Comparison of ENCODE assay signal across 15 cellular contexts in the genomic region with DNA sequence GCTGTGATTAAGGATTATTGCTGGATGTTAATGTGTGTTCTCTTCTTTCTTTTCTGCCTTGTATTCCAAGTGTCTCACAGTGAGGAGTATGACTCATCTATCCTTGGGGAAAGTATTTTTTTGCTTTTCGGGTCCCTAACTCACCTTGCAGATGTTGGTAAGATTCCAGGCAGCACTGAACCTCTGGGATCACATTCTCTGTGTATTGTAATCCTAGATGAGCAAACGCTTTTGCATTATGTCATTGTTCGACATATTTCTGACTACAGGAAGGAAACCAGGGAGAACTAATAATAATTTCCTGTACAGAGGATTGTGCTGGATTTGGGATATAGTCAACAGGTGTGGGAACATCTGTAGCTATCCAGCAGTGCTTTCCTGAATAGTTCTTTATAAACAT.
DNase-seq lines count a peak whose midpoint lies in the region; ATAC-seq, FAIRE-seq and TF ChIP-seq lines count a peak whose summit lies in the region.
"Had no signal": no experiment of that assay in that cellular context is flagged by ENCODE, and none has a peak within 500 bp of the region (broad histone marks: within the 10 kb centered on the region; RNA-seq: fewer than 3 reads in every experiment).

No MANE protein-coding gene starts in this region.

- peaks cover 16% of the 10 kb centered on the region for H3K4me1 Mint-ChIP-seq in MCF 10A (ENCODE audit: insufficient read depth, unreplicated experiment)
- H3K4me1 Mint-ChIP-seq in activated CD4-positive, alpha-beta T cell treated with anti-CD3 and anti-CD28 coated beads, Interleukin-2, amount 10 ng/mL, durations not matched to agents 7 days and 5 days = no peaks in the 10 kb centered on the region
- H3K4me1 Mint-ChIP-seq: naive thymus-derived CD8-positive, alpha-beta T cell had no signal

- peaks cover 0 to 7% of the 10 kb centered on the region in 2 donors for H3K4me1 ChIP-seq in breast epithelium
- H3K4me1 ChIP-seq: ascending aorta had no signal

- no peaks in the 10 kb centered on the region for H3K9me3 Mint-ChIP-seq in MCF 10A (ENCODE audit: unreplicated experiment)
- no peaks in the 10 kb centered on the region for H3K9me3 Mint-ChIP-seq in activated CD4-positive, alpha-beta T cell treated with anti-CD3 and anti-CD28 coated beads, Interleukin-2, amount 10 ng/mL, durations not matched to agents 7 days and 5 days
- H3K9me3 Mint-ChIP-seq: naive thymus-derived CD8-positive, alpha-beta T cell; T-helper 2 cell treated with Interferon-gamma antibody and Interleukin-4, amounts not matched to agents 5 μg/mL and 100 μg/mL, for 36 hours had no signal

- H3K36me3 ChIP-seq in breast epithelium = no peaks in the 10 kb centered on the region
- H3K36me3 ChIP-seq: ascending aorta, suprapubic skin had no signal

- H3K4me3 ChIP-seq in breast epithelium (no peak overlapping the region), foreskin fibroblast (ENCODE audit: low read depth in 1 of 2, low read length in 2 of 2) (no peak overlapping the region)
- H3K4me3 ChIP-seq: ascending aorta, suprapubic skin had no signal

- POLR2A ChIA-PET in MCF 10A (lab: Yijun Ruan, JAX) = interaction anchor here (0.5 to 2.1 kb wide), 3 partner anchors 13 to 343 kb away, joined by 3 to 6 read pairs (median 3); no protein-coding TSS in a partner anchor
- POLR2A ChIA-PET in activated CD4-positive, alpha-beta T cell treated with anti-CD3 and anti-CD28 coated beads, Interleukin-2, amount 10 ng/mL, durations not matched to agents 7 days and 5 days (lab: Charles Lee) = no interaction called here

- CTCF ChIA-PET in MCF 10A (lab: Yijun Ruan, JAX) = interaction anchor here (0.5 to 0.7 kb wide), 2 partner anchors 179 to 1902 kb away, joined by 3 to 4 read pairs; no protein-coding TSS in a partner anchor
- CTCF ChIA-PET in activated CD4-positive, alpha-beta T cell treated with anti-CD3 and anti-CD28 coated beads, Interleukin-2, amount 10 ng/mL, durations not matched to agents 7 days and 5 days (lab: Charles Lee) = interaction anchor here (0.6 kb wide), 1 partner anchor 125 kb away, joined by 3 read pairs; no protein-coding TSS in a partner anchor

- H3K27ac ChIP-seq in breast epithelium = no peak overlapping the region
- H3K27ac ChIP-seq: 22Rv1, ascending aorta, suprapubic skin had no signal

- no peak for TF ChIP-seq POLR2A in breast epithelium (IDR thresholded peaks at IDR 0.05)

- peak; percentile 54 for ATAC-seq in SK-N-SH treated with all-trans-retinoic acid at 6 μM for 48 hours
- ATAC-seq in HG03097 (IDR thresholded peaks at IDR 0.05; ENCODE audit: low FRiP score, unreplicated experiment) = no peak
- ATAC-seq: naive thymus-derived CD8-positive, alpha-beta T cell had no signal

- no peak overlapping the region for H3K27ac Mint-ChIP-seq in MCF 10A (ENCODE audit: low read depth, unreplicated experiment)
- H3K27ac Mint-ChIP-seq in activated CD4-positive, alpha-beta T cell treated with anti-CD3 and anti-CD28 coated beads, Interleukin-2, amount 10 ng/mL, durations not matched to agents 7 days and 5 days = no peak overlapping the region
- H3K27ac Mint-ChIP-seq: naive thymus-derived CD8-positive, alpha-beta T cell; T-helper 2 cell treated with Interferon-gamma antibody and Interleukin-4, amounts not matched to agents 5 μg/mL and 100 μg/mL, for 36 hours had no signal

- no peaks in the 10 kb centered on the region for H3K36me3 Mint-ChIP-seq in MCF 10A (ENCODE audit: insufficient read depth, unreplicated experiment)
- no peaks in the 10 kb centered on the region for H3K36me3 Mint-ChIP-seq in activated CD4-positive, alpha-beta T cell treated with anti-CD3 and anti-CD28 coated beads, Interleukin-2, amount 10 ng/mL, durations not matched to agents 7 days and 5 days (ENCODE audit: low read depth)
- H3K36me3 Mint-ChIP-seq: naive thymus-derived CD8-positive, alpha-beta T cell had no signal

- no TSS peak for BruUV-seq in MCF 10A (replicated peaks; lab: Mats Ljungman, UMichigan)

- DNase-seq in MCF 10A (ENCODE audit: unreplicated experiment) = peak; percentile 75
- DNase-seq in breast epithelium (ENCODE audit: low spot score in 2 of 2) = no peak
- peak; percentile 30 to 61 for DNase-seq in foreskin fibroblast
- peak; percentile 38 for DNase-seq in urothelium cell line (ENCODE audit: low spot score)
- DNase-seq in NCI-H1105 (lab: John Stamatoyannopoulos, UW) = no peak
- no peak for DNase-seq in activated CD4-positive, alpha-beta T cell treated with anti-CD3 and anti-CD28 coated beads, Interleukin-2, amount 10 ng/mL, durations not matched to agents 7 days and 5 days
- DNase-seq: activated CD4-positive, CD25-positive, alpha-beta regulatory T cell treated with anti-CD3 and anti-CD28 coated beads, Interleukin-2, amount 50 U/mL, for 72 hours; DND-41; naive thymus-derived CD8-positive, alpha-beta T cell had no signal

- no peaks in the 10 kb centered on the region for H3K27me3 ChIP-seq in breast epithelium
- H3K27me3 ChIP-seq: ascending aorta, suprapubic skin had no signal

- no peaks in the 10 kb centered on the region for H3K9me3 ChIP-seq in breast epithelium
- H3K9me3 ChIP-seq: ascending aorta, suprapubic skin had no signal

- no peak for TF ChIP-seq CTCF in MCF 10A (IDR thresholded peaks at IDR 0.05; ENCODE audit: unreplicated experiment)
- TF ChIP-seq CTCF in breast epithelium (IDR thresholded peaks at IDR 0.05) = no peak
- TF ChIP-seq CTCF in foreskin fibroblast (IDR thresholded peaks at IDR 0.05; ENCODE audit: low read depth, low read length) = no peak

- FAIRE-seq in urothelium cell line (lab: Jason Lieb, UNC) = no peak

- intact Hi-C loops in MCF 10A (cut with micrococcal nuclease) (no loop called here), breast epithelium (cut with DNase I; ENCODE audit: low total_unique reads) (no loop called here)

- H3K27me3 Mint-ChIP-seq in MCF 10A (ENCODE audit: insufficient read depth, unreplicated experiment) = no peaks in the 10 kb centered on the region
- peaks cover 19% of the 10 kb centered on the region for H3K27me3 Mint-ChIP-seq in activated CD4-positive, alpha-beta T cell treated with anti-CD3 and anti-CD28 coated beads, Interleukin-2, amount 10 ng/mL, durations not matched to agents 7 days and 5 days

- no peak overlapping the region for H3K4me3 Mint-ChIP-seq in MCF 10A (ENCODE audit: unreplicated experiment)
- H3K4me3 Mint-ChIP-seq in activated CD4-positive, alpha-beta T cell treated with anti-CD3 and anti-CD28 coated beads, Interleukin-2, amount 10 ng/mL, durations not matched to agents 7 days and 5 days = no peak overlapping the region
- H3K4me3 Mint-ChIP-seq: naive thymus-derived CD8-positive, alpha-beta T cell; T-helper 2 cell treated with Interferon-gamma antibody and Interleukin-4, amounts not matched to agents 5 μg/mL and 100 μg/mL, for 36 hours had no signal

TF ChIP-seq in SK-N-SH treated with all-trans-retinoic acid at 6 μM for 48 hours, 23 proteins besides CTCF, POLR2A, EP300 and RAD21:
- TF ChIP-seq SNAI2 (CRISPR knock-in tag; IDR thresholded peaks at IDR 0.05) (no peak), ZFP30 (CRISPR knock-in tag; IDR thresholded peaks at IDR 0.05) (no peak), TSHZ2 (CRISPR knock-in tag; IDR thresholded peaks at IDR 0.05) (no peak), ZNF70 (CRISPR knock-in tag; IDR thresholded peaks at IDR 0.05) (no peak), ZNF565 (CRISPR knock-in tag; conservative IDR thresholded peaks at IDR 0.05; ENCODE audit: low read depth) (no peak), PPARA (CRISPR knock-in tag; IDR thresholded peaks at IDR 0.05; ENCODE audit: borderline replicate concordance) (no peak)

Comparison
In these comparisons a context has a peak if more than half of its experiments do, and no peak if none do; other contexts are left out.
1. DNase-seq: peak in MCF 10A (single experiment), foreskin fibroblast (2 of 2) and urothelium cell line (single experiment); none in breast epithelium (0 of 2), NCI-H1105 (single experiment) and activated CD4-positive, alpha-beta T cell treated with anti-CD3 and anti-CD28 coated beads, Interleukin-2, amount 10 ng/mL, durations not matched to agents 7 days and 5 days (single experiment).